Comparison of ENCODE assay signal across 18 cellular contexts in genomic region chr9:89001917-89002540, GRCh38. TPM values are rescaled to one million over a fixed set of nuclear protein-coding genes. Genes with fewer than 3 reads are reported as not detected.
"Had no signal": no experiment of that assay in that cellular context is flagged by ENCODE, and none has a peak within 500 bp of the region (broad histone marks: within the 10 kb centered on the region; RNA-seq: fewer than 3 reads in every experiment).

No MANE protein-coding gene starts in this region.

- H3K4me3 ChIP-seq: hepatocyte, right lobe of liver had no signal

- ATAC-seq: effector memory CD8-positive, alpha-beta T cell; foreskin keratinocyte; left cardiac atrium; natural killer cell treated with Interleukin-12 subunit alpha and Interleukin-12 subunit beta and Interleukin-15 and Interleukin-18, amount 100 ng/mL, for 72 hours; stimulated activated effector memory CD8-positive, alpha-beta T cell treated with anti-CD3 and anti-CD28 coated beads, Interleukin-12 subunit alpha, Interleukin-12 subunit beta, amount 100 ng/mL, for 72 hours; stimulated activated naive CD8-positive, alpha-beta T cell treated with anti-CD3 and anti-CD28 coated beads, Interleukin-15, Interleukin-2, amounts not matched to agents 100 U/mL and 50 U/mL, for 24 hours had no signal

- H3K36me3 Mint-ChIP-seq: natural killer cell treated with Interleukin-12 subunit alpha and Interleukin-12 subunit beta and Interleukin-15 and Interleukin-18, amount 100 ng/mL, for 72 hours; stimulated activated effector memory CD8-positive, alpha-beta T cell treated with anti-CD3 and anti-CD28 coated beads, Interleukin-12 subunit alpha, Interleukin-12 subunit beta, amount 100 ng/mL, for 72 hours had no signal

- H3K27ac Mint-ChIP-seq: effector memory CD8-positive, alpha-beta T cell; natural killer cell treated with Interleukin-12 subunit alpha and Interleukin-12 subunit beta and Interleukin-15 and Interleukin-18, amount 100 ng/mL, for 72 hours; stimulated activated effector memory CD8-positive, alpha-beta T cell treated with anti-CD3 and anti-CD28 coated beads, Interleukin-12 subunit alpha, Interleukin-12 subunit beta, amount 100 ng/mL, for 72 hours had no signal

- H3K4me1 ChIP-seq: foreskin keratinocyte, parathyroid adenoma, prostate gland had no signal

- H3K9me3 ChIP-seq: left ventricle myocardium inferior, lower lobe of right lung, prostate gland, right lobe of liver, tibial nerve had no signal

- H3K4me3 Mint-ChIP-seq: effector memory CD8-positive, alpha-beta T cell; natural killer cell treated with Interleukin-12 subunit alpha and Interleukin-12 subunit beta and Interleukin-15 and Interleukin-18, amount 100 ng/mL, for 72 hours; stimulated activated effector memory CD8-positive, alpha-beta T cell treated with anti-CD3 and anti-CD28 coated beads, Interleukin-12 subunit alpha, Interleukin-12 subunit beta, amount 100 ng/mL, for 72 hours had no signal

- H3K27me3 ChIP-seq: foreskin keratinocyte, hepatocyte, right lobe of liver, tibial nerve had no signal

- H3K9me3 Mint-ChIP-seq: effector memory CD8-positive, alpha-beta T cell; natural killer cell treated with Interleukin-12 subunit alpha and Interleukin-12 subunit beta and Interleukin-15 and Interleukin-18, amount 100 ng/mL, for 72 hours; stimulated activated effector memory CD8-positive, alpha-beta T cell treated with anti-CD3 and anti-CD28 coated beads, Interleukin-12 subunit alpha, Interleukin-12 subunit beta, amount 100 ng/mL, for 72 hours had no signal

- DNase-seq: effector memory CD8-positive, alpha-beta T cell; foreskin keratinocyte; kidney; left cardiac atrium; left ventricle myocardium inferior; lower lobe of right lung; mesenchymal stem cell; midbrain; right lobe of liver; stimulated activated CD4-positive, alpha-beta T cell treated with anti-CD3 and anti-CD28 coated beads, Interleukin-4, amount 100 ng/mL, for 1 hour; stimulated activated CD8-positive, alpha-beta memory T cell treated with anti-CD3 and anti-CD28 coated beads, Interleukin-4, amount 100 ng/mL, for 48 hours; stimulated activated naive CD8-positive, alpha-beta T cell treated with anti-CD3 and anti-CD28 coated beads, Interleukin-15, Interleukin-2, amounts not matched to agents 100 U/mL and 50 U/mL, for 24 hours had no signal

- H3K27ac ChIP-seq: foreskin keratinocyte, hepatocyte, lower lobe of right lung, parathyroid adenoma, right lobe of liver had no signal

- H3K36me3 ChIP-seq: prostate gland, right lobe of liver had no signal

RNA-seq across cellular contexts. Expression of gene S1PR3, which starts 10.8 kb away (rescaled TPM):
- total RNA-seq: natural killer cell treated with Interleukin-12 subunit alpha and Interleukin-12 subunit beta and Interleukin-15 and Interleukin-18, amount 100 ng/mL, for 72 hours had no signal
